ENCODE assay signal across 1 cellular context in the genomic region with DNA sequence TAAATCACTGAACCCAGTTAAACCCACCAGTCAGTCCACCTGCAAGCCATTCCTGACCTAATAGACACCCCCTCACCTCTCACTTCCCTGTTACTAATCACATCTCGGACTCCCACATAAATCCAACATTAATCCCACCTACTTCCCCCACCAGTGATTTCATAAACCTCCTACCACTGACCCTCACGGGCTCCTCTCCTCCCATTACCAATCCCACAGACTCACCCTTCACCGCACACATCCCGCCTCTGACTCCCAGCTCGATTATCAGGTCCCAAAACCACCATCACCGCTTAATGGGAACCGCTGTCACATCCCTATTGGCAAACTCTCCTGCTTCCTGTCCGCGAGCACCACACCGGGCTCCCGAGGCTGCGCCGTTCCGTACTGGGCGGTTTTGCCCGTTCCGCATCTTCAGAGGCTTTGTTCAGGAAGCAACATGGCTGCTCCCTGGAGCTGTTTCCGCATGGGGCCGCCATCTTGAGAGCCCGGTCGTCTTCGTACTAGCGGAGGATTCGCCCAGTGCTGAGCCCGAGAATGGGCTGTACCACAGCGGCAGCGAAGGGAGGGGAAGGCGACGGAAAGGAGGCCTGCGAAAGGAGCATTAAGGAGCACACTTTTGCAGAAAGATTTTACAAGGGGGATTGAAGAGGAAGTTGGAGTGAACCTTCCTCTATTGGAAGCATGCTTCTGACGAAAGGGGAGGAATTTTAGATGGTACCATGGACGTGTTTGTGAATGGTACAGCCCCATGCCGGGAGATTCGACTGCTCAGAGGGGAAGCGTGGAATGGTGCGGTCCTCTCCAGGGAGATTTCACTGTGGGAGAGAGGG.
TF ChIP-seq lines count a peak whose summit lies in the region.

A gene (minus strand): TSS at position 502 of the 833 bp plus-strand sequence. CDS start 1,825 bp downstream, outside the sequence.

TF ChIP-seq in HEK293, 187 proteins besides CTCF, POLR2A, EP300 and RAD21 (continued from another document and continues in another):
- TF ChIP-seq, protein P1, sequence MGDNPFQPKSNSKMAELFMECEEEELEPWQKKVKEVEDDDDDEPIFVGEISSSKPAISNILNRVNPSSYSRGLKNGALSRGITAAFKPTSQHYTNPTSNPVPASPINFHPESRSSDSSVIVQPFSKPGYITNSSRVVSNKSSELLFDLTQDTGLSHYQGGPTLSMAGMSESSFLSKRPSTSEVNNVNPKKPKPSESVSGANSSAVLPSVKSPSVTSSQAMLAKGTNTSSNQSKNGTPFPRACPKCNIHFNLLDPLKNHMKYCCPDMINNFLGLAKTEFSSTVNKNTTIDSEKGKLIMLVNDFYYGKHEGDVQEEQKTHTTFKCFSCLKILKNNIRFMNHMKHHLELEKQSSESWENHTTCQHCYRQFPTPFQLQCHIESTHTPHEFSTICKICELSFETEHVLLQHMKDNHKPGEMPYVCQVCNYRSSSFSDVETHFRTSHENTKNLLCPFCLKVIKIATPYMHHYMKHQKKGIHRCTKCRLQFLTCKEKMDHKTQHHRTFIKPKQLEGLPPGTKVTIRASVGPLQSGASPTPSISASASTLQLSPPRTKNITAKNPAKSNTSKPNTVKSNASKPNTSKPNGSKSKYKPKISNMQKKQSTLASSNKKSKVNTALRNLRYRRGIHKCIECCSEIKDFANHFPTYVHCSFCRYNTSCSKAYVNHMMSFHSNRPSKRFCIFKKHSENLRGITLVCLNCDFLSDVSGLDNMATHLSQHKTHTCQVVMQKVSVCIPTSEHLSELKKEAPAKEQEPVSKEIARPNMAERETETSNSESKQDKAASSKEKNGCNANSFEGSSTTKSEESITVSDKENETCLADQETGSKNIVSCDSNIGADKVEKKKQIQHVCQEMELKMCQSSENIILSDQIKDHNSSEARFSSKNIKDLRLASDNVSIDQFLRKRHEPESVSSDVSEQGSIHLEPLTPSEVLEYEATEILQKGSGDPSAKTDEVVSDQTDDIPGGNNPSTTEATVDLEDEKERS (tag by site-specific recombination; IDR thresholded peaks at IDR 0.05): peak; percentile 64; the same call in 1 of the 2 replicates
- TF ChIP-seq ZNF391 (tag by site-specific recombination; IDR thresholded peaks at IDR 0.05; ENCODE audit: borderline replicate concordance, low read depth) (0 out of 2 replicates have a peak, but pooled peaks have one; percentile 7), ZNF610 (tag by site-specific recombination; IDR thresholded peaks at IDR 0.05; ENCODE audit: borderline replicate concordance) (0 out of 2 replicates have a peak, but pooled peaks have one; percentile 33), ZNF837 (tag by site-specific recombination; IDR thresholded peaks at IDR 0.05) (no peak), ZNF2 (tag by site-specific recombination; IDR thresholded peaks at IDR 0.05) (peak; percentile 36; the same call in 1 of the 2 replicates), IKZF3 (tag by site-specific recombination; IDR thresholded peaks at IDR 0.05) (no peak; the same call in 1 of the 2 replicates), ZNF555 (tag by site-specific recombination; conservative IDR thresholded peaks at IDR 0.05) (no peak), ZNF544 (tag by site-specific recombination; IDR thresholded peaks at IDR 0.05) (no peak), ZNF473 (tag by site-specific recombination; IDR thresholded peaks at IDR 0.05) (no peak), MEIS1 (CRISPR knock-in tag; IDR thresholded peaks at IDR 0.05; ENCODE audit: borderline replicate concordance) (no peak), ZEB2 (tag by site-specific recombination; IDR thresholded peaks at IDR 0.05) (peak; percentile 68; the same call in 1 of the 2 replicates), ZNF791 (tag by site-specific recombination; IDR thresholded peaks at IDR 0.05) (no peak), ZNF660 (tag by site-specific recombination; IDR thresholded peaks at IDR 0.05) (peak; percentile 89; the same call in 1 of the 2 replicates), SP7 (tag by site-specific recombination; IDR thresholded peaks at IDR 0.05) (peak; percentile 74), ZNF324 (tag by site-specific recombination; IDR thresholded peaks at IDR 0.05) (peak; percentile 37), ZNF621 (tag by site-specific recombination; IDR thresholded peaks at IDR 0.05) (no peak), GLIS1 (tag by site-specific recombination; IDR thresholded peaks at IDR 0.05) (peak; percentile 15; the same call in 1 of the 2 replicates), ZNF623 (tag by site-specific recombination; IDR thresholded peaks at IDR 0.05) (0 out of 2 replicates have a peak, but pooled peaks have one; percentile 19), SP2 (tag by site-specific recombination; IDR thresholded peaks at IDR 0.05) (peak; percentile 66), ZNF529 (tag by site-specific recombination; IDR thresholded peaks at IDR 0.05; ENCODE audit: insufficient replicate concordance) (no peak), TCF7L2 (IDR thresholded peaks at IDR 0.05; ENCODE audit: borderline replicate concordance, low read depth, low read length) (no peak; the same call in 1 of the 2 replicates), ZNF777 (tag by site-specific recombination; IDR thresholded peaks at IDR 0.05; ENCODE audit: borderline replicate concordance) (peak; percentile 62; the same call in 1 of the 2 replicates), SCRT1 (tag by site-specific recombination; IDR thresholded peaks at IDR 0.05; ENCODE audit: borderline replicate concordance) (no peak), ZNF23 (tag by site-specific recombination; IDR thresholded peaks at IDR 0.05; ENCODE audit: borderline replicate concordance) (no peak), ZNF768 (tag by site-specific recombination; IDR thresholded peaks at IDR 0.05) (no peak), ZNF138 (tag by site-specific recombination; IDR thresholded peaks at IDR 0.05; ENCODE audit: borderline replicate concordance) (no peak), ZNF211 (tag by site-specific recombination; IDR thresholded peaks at IDR 0.05; ENCODE audit: low read depth) (0 out of 2 replicates have a peak, but pooled peaks have one; percentile 26)
- TF ChIP-seq, protein P2, sequence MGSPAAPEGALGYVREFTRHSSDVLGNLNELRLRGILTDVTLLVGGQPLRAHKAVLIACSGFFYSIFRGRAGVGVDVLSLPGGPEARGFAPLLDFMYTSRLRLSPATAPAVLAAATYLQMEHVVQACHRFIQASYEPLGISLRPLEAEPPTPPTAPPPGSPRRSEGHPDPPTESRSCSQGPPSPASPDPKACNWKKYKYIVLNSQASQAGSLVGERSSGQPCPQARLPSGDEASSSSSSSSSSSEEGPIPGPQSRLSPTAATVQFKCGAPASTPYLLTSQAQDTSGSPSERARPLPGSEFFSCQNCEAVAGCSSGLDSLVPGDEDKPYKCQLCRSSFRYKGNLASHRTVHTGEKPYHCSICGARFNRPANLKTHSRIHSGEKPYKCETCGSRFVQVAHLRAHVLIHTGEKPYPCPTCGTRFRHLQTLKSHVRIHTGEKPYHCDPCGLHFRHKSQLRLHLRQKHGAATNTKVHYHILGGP (tag by site-specific recombination; IDR thresholded peaks at IDR 0.05): no peak
- TF ChIP-seq, protein P3, sequence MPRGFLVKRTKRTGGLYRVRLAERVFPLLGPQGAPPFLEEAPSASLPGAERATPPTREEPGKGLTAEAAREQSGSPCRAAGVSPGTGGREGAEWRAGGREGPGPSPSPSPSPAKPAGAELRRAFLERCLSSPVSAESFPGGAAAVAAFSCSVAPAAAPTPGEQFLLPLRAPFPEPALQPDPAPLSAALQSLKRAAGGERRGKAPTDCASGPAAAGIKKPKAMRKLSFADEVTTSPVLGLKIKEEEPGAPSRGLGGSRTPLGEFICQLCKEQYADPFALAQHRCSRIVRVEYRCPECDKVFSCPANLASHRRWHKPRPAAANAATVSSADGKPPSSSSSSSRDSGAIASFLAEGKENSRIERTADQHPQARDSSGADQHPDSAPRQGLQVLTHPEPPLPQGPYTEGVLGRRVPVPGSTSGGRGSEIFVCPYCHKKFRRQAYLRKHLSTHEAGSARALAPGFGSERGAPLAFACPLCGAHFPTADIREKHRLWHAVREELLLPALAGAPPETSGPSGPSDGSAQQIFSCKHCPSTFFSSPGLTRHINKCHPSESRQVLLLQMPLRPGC (tag by site-specific recombination; IDR thresholded peaks at IDR 0.05): no peak
- TF ChIP-seq, protein P4, sequence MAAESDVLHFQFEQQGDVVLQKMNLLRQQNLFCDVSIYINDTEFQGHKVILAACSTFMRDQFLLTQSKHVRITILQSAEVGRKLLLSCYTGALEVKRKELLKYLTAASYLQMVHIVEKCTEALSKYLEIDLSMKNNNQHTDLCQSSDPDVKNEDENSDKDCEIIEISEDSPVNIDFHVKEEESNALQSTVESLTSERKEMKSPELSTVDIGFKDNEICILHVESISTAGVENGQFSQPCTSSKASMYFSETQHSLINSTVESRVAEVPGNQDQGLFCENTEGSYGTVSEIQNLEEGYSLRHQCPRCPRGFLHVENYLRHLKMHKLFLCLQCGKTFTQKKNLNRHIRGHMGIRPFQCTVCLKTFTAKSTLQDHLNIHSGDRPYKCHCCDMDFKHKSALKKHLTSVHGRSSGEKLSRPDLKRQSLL (tag by site-specific recombination; IDR thresholded peaks at IDR 0.05): no peak
- TF ChIP-seq, protein P5, sequence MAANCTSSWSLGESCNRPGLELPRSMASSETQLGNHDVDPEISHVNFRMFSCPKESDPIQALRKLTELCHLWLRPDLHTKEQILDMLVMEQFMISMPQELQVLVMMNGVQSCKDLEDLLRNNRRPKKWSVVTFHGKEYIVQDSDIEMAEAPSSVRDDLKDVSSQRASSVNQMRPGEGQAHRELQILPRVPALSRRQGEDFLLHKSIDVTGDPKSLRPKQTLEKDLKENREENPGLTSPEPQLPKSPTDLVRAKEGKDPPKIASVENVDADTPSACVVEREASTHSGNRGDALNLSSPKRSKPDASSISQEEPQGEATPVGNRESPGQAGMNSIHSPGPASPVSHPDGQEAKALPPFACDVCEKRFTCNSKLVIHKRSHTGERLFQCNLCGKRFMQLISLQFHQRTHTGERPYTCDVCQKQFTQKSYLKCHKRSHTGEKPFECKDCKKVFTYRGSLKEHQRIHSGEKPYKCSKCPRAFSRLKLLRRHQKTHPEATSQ (tag by site-specific recombination; IDR thresholded peaks at IDR 0.05): peak; percentile 68; the same call in 1 of the 2 replicates
- TF ChIP-seq, protein P6, sequence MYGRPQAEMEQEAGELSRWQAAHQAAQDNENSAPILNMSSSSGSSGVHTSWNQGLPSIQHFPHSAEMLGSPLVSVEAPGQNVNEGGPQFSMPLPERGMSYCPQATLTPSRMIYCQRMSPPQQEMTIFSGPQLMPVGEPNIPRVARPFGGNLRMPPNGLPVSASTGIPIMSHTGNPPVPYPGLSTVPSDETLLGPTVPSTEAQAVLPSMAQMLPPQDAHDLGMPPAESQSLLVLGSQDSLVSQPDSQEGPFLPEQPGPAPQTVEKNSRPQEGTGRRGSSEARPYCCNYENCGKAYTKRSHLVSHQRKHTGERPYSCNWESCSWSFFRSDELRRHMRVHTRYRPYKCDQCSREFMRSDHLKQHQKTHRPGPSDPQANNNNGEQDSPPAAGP (tag by site-specific recombination; IDR thresholded peaks at IDR 0.05): 0 out of 2 replicates have a peak, but pooled peaks have one; percentile 14
- TF ChIP-seq, protein P7, sequence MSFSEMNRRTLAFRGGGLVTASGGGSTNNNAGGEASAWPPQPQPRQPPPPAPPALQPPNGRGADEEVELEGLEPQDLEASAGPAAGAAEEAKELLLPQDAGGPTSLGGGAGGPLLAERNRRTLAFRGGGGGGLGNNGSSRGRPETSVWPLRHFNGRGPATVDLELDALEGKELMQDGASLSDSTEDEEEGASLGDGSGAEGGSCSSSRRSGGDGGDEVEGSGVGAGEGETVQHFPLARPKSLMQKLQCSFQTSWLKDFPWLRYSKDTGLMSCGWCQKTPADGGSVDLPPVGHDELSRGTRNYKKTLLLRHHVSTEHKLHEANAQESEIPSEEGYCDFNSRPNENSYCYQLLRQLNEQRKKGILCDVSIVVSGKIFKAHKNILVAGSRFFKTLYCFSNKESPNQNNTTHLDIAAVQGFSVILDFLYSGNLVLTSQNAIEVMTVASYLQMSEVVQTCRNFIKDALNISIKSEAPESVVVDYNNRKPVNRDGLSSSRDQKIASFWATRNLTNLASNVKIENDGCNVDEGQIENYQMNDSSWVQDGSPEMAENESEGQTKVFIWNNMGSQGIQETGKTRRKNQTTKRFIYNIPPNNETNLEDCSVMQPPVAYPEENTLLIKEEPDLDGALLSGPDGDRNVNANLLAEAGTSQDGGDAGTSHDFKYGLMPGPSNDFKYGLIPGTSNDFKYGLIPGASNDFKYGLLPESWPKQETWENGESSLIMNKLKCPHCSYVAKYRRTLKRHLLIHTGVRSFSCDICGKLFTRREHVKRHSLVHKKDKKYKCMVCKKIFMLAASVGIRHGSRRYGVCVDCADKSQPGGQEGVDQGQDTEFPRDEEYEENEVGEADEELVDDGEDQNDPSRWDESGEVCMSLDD (tag by site-specific recombination; IDR thresholded peaks at IDR 0.05): no peak
- TF ChIP-seq, protein P8, sequence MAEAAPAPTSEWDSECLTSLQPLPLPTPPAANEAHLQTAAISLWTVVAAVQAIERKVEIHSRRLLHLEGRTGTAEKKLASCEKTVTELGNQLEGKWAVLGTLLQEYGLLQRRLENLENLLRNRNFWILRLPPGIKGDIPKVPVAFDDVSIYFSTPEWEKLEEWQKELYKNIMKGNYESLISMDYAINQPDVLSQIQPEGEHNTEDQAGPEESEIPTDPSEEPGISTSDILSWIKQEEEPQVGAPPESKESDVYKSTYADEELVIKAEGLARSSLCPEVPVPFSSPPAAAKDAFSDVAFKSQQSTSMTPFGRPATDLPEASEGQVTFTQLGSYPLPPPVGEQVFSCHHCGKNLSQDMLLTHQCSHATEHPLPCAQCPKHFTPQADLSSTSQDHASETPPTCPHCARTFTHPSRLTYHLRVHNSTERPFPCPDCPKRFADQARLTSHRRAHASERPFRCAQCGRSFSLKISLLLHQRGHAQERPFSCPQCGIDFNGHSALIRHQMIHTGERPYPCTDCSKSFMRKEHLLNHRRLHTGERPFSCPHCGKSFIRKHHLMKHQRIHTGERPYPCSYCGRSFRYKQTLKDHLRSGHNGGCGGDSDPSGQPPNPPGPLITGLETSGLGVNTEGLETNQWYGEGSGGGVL (tag by site-specific recombination; IDR thresholded peaks at IDR 0.05): peak; percentile 65
- TF ChIP-seq, protein P9, sequence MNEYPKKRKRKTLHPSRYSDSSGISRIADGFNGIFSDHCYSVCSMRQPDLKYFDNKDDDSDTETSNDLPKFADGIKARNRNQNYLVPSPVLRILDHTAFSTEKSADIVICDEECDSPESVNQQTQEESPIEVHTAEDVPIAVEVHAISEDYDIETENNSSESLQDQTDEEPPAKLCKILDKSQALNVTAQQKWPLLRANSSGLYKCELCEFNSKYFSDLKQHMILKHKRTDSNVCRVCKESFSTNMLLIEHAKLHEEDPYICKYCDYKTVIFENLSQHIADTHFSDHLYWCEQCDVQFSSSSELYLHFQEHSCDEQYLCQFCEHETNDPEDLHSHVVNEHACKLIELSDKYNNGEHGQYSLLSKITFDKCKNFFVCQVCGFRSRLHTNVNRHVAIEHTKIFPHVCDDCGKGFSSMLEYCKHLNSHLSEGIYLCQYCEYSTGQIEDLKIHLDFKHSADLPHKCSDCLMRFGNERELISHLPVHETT (tag by site-specific recombination; IDR thresholded peaks at IDR 0.05): 0 out of 2 replicates have a peak, but pooled peaks have one; percentile 51
- TF ChIP-seq, protein P10, sequence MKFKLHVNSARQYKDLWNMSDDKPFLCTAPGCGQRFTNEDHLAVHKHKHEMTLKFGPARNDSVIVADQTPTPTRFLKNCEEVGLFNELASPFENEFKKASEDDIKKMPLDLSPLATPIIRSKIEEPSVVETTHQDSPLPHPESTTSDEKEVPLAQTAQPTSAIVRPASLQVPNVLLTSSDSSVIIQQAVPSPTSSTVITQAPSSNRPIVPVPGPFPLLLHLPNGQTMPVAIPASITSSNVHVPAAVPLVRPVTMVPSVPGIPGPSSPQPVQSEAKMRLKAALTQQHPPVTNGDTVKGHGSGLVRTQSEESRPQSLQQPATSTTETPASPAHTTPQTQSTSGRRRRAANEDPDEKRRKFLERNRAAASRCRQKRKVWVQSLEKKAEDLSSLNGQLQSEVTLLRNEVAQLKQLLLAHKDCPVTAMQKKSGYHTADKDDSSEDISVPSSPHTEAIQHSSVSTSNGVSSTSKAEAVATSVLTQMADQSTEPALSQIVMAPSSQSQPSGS (tag by site-specific recombination; IDR thresholded peaks at IDR 0.05; ENCODE audit: low read depth): no peak
